23 cellular contexts compared by ENCODE assay signal in genomic region chr1:2943686-2944260, GRCh38.
"Had no signal": no experiment of that assay in that cellular context is flagged by ENCODE, and none has a peak within 500 bp of the region (broad histone marks: within the 10 kb centered on the region; RNA-seq: fewer than 3 reads in every experiment).

No MANE protein-coding gene starts in this region.

- H3K27ac Mint-ChIP-seq: naive B cell had no signal

- ATAC-seq: left lobe of liver, psoas muscle, sciatic nerve had no signal

- H3K4me1 ChIP-seq: parathyroid adenoma, psoas muscle, stomach, upper lobe of left lung, vagina had no signal

- FAIRE-seq: islet of Langerhans had no signal

- H3K9me3 ChIP-seq: psoas muscle had no signal

- H3K4me3 ChIP-seq: coronary artery, lung, psoas muscle, skin epidermis, stomach, upper lobe of left lung, vagina had no signal

- DNase-seq: caudate nucleus; effector CD4-positive, alpha-beta T cell; foreskin melanocyte; hippocampal formation; kidney glomerular epithelial cell; mesenchymal stem cell; midbrain; naive B cell; retina; stimulated activated CD4-positive, alpha-beta T cell treated with anti-CD3 and anti-CD28 coated beads, Interleukin-12 subunit alpha, Interleukin-12 subunit beta, amount 100 ng/mL, for 4 hours; stimulated activated naive CD4-positive, alpha-beta T cell; stomach; substantia nigra; upper lobe of left lung had no signal

- H2AFZ ChIP-seq: parathyroid adenoma had no signal

- H3K79me2 ChIP-seq: parathyroid adenoma had no signal

- H3K9ac ChIP-seq: parathyroid adenoma had no signal

- H3K36me3 ChIP-seq: stomach, upper lobe of left lung, vagina had no signal

- H3K27me3 ChIP-seq: upper lobe of left lung, vagina had no signal

- H3K27ac ChIP-seq: coronary artery, parathyroid adenoma, psoas muscle, skin epidermis, stomach, upper lobe of left lung, vagina had no signal

- H3K4me3 Mint-ChIP-seq: naive B cell had no signal
